Comparison of ENCODE assay signal across 9 cellular contexts in the genomic region with DNA sequence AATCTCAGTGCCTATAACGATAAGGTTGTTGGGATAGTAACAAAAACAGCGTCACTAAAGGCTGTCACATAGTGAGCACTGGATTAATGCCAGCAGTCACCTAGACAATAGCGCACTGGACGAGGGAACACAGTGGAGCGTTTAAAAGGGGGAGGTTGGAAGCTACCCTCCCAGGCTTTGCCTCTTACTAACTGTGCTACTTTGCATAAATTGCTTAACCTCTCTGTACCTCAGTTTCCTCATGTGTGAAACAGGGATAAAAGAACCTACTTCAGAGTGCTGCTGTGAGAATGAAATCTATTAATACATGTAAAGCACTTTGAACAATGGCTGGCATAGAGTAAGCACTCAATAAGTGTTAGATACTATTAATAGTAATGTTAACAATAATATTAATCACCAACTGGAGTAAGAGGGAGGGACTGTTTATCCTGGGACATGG. TPM values are rescaled to one million over a fixed set of nuclear protein-coding genes. Genes with fewer than 3 reads are reported as not detected.
DNase-seq lines count a peak whose midpoint lies in the region; ATAC-seq, FAIRE-seq and TF ChIP-seq lines count a peak whose summit lies in the region.
"Had no signal": no experiment of that assay in that cellular context is flagged by ENCODE, and none has a peak within 500 bp of the region (broad histone marks: within the 10 kb centered on the region; RNA-seq: fewer than 3 reads in every experiment).

No MANE protein-coding gene starts in this region.

- no peak for TF ChIP-seq RAD21 in K562 (CRISPR knock-in tag; conservative IDR thresholded peaks at IDR 0.05 in 1 of 2, IDR thresholded peaks at IDR 0.05 in 1 of 2)

- peaks cover 42 to 83% of the 10 kb centered on the region in 2 experiments for H3K4me1 ChIP-seq in K562 (replicated peaks in 1 of 2; ENCODE audit: control insufficient read depth in 2 of 2, insufficient read depth in 2 of 2, low read length in 2 of 2)
- H3K4me1 ChIP-seq in aorta (ENCODE audit: control insufficient read depth in 1 of 2, insufficient read depth in 2 of 2, low read length in 2 of 2), result peaks cover 2 to 13% of the 10 kb centered on the region in 2 donors

- CTCF ChIA-PET in activated naive CD4-positive, alpha-beta T cell treated with anti-CD3 and anti-CD28 coated beads, Interleukin-2, amount 10 ng/mL, durations not matched to agents 7 days and 5 days (lab: Charles Lee), result interaction anchor here (0.6 to 3.0 kb wide), 5 partner anchors 8 to 252 kb away, joined by 3 to 12 read pairs (median 5); a partner anchor contains a TSS
- CTCF ChIA-PET in K562 (lab: Yijun Ruan, JAX; ENCODE audit: low intra/inter-chr PET ratio), result no interaction called here

- peak overlapping the region; percentile 8 for H3K27ac Mint-ChIP-seq in activated naive CD4-positive, alpha-beta T cell treated with anti-CD3 and anti-CD28 coated beads, Interleukin-2, amount 10 ng/mL, durations not matched to agents 7 days and 5 days

- FAIRE-seq in K562 (lab: Jason Lieb, UNC), result peak; percentile 77
- FAIRE-seq: TTC549 had no signal

- intact Hi-C loops in K562 (cut with micrococcal nuclease) (no loop called here), aorta (cut with DNase I) (no loop called here)

- H3K4me3 ChIP-seq in K562, result 0 out of 2 replicates have a peak overlapping the region, but pooled peaks have one; percentile 4
- no peak overlapping the region for H3K4me3 ChIP-seq in aorta (ENCODE audit: low read length in 2 of 2)

- in situ Hi-C loops in K562 (cut with MboI), result no loop called here

- H3K36me3 Mint-ChIP-seq in activated naive CD4-positive, alpha-beta T cell treated with anti-CD3 and anti-CD28 coated beads, Interleukin-2, amount 10 ng/mL, durations not matched to agents 7 days and 5 days, result peaks cover 80% of the 10 kb centered on the region

- H3K4me1 Mint-ChIP-seq in activated naive CD4-positive, alpha-beta T cell treated with anti-CD3 and anti-CD28 coated beads, Interleukin-2, amount 10 ng/mL, durations not matched to agents 7 days and 5 days, result peaks cover 83% of the 10 kb centered on the region

- no peak overlapping the region for H3K4me3 Mint-ChIP-seq in activated naive CD4-positive, alpha-beta T cell treated with anti-CD3 and anti-CD28 coated beads, Interleukin-2, amount 10 ng/mL, durations not matched to agents 7 days and 5 days

- H3K9me3 ChIP-seq in K562 (replicated peaks; ENCODE audit: control insufficient read depth, insufficient read depth, low read depth, low read length) (no peaks in the 10 kb centered on the region; the same call in 1 of the 2 replicates), aorta (ENCODE audit: control insufficient read depth, low read length) (no peaks in the 10 kb centered on the region)

- BruUV-seq in K562 (replicated peaks; lab: Mats Ljungman, UMichigan), result no TSS peak

- no peak for DNase-seq in activated naive CD4-positive, alpha-beta T cell treated with anti-CD3 and anti-CD28 coated beads, Interleukin-2, amount 10 ng/mL, durations not matched to agents 7 days and 5 days
- DNase-seq in activated naive CD4-positive, alpha-beta T cell treated with Interleukin-2 at 50 U/mL for 16 hours, result no peak
- DNase-seq in K562 (ENCODE audit: extremely low read depth in 1 of 4, low spot score in 3 of 4), result peak in 3 of 4 experiments; percentile 38 to 79 (median 55)
- peak; percentile 57 to 92 for DNase-seq in lung microvascular endothelial cell (ENCODE audit: low read depth in 2 of 2)
- DNase-seq in aorta, result no peak
- DNase-seq in NK-92 (lab: John Stamatoyannopoulos, UW; ENCODE audit: unreplicated experiment), result no peak
- no peak for DNase-seq in middle frontal gyrus (ENCODE audit: extremely low spot score, low spot score)
- no peak for DNase-seq in ureter (ENCODE audit: low spot score)

- peaks cover 91% of the 10 kb centered on the region for H3K36me3 ChIP-seq in K562 (ENCODE audit: control insufficient read depth, insufficient read depth, low read length)
- peaks cover 0 to 1% of the 10 kb centered on the region in 2 donors for H3K36me3 ChIP-seq in aorta (ENCODE audit: control insufficient read depth in 1 of 2, insufficient read depth in 2 of 2, low read length in 1 of 2)

- H3K9ac ChIP-seq in K562 (ENCODE audit: insufficient read depth in 1 of 2, low read depth in 2 of 2, low read length in 2 of 2), result peak overlapping the region in 1 of 2 experiments; percentile 51; a peak in 2 of 4 replicates

- 0% methylated on average over 5 of the region's 5 CpGs for whole genome bisulfite sequencing in K562 (ENCODE audit: insufficient coverage, low coverage, missing lambda C conversion rate)
- 5 to 8% methylated on average over 5 of the region's 5 CpGs for WGBS in aorta, 2 donors

- TF ChIP-seq POLR2A in K562 (conservative IDR thresholded peaks at IDR 0.05), result no peak

- H2AFZ ChIP-seq in K562 (ENCODE audit: low read depth, low read length), result no peak overlapping the region

- peaks cover 3% of the 10 kb centered on the region for H3K9me1 ChIP-seq in K562 (ENCODE audit: control insufficient read depth, insufficient read depth, low read length)

- H3K27ac ChIP-seq in K562 (ENCODE audit: extremely low read depth, low read depth, low read length), result peak overlapping the region; percentile 44
- H3K27ac ChIP-seq in aorta (ENCODE audit: low read depth in 1 of 2, low read length in 2 of 2), result peak overlapping the region; percentile 97 to 100

- H3K9me3 Mint-ChIP-seq in activated naive CD4-positive, alpha-beta T cell treated with anti-CD3 and anti-CD28 coated beads, Interleukin-2, amount 10 ng/mL, durations not matched to agents 7 days and 5 days, result no peaks in the 10 kb centered on the region

- H4K20me1 ChIP-seq in K562 (replicated peaks; ENCODE audit: control insufficient read depth, insufficient read depth, low read length), result peaks cover 33% of the 10 kb centered on the region

- H3K27me3 Mint-ChIP-seq in activated naive CD4-positive, alpha-beta T cell treated with anti-CD3 and anti-CD28 coated beads, Interleukin-2, amount 10 ng/mL, durations not matched to agents 7 days and 5 days, result no peaks in the 10 kb centered on the region

- H3K79me2 ChIP-seq in K562 (ENCODE audit: control insufficient read depth, insufficient read depth, low read length), result peaks cover 97% of the 10 kb centered on the region

- ATAC-seq in K562 (peak; percentile 65), aorta (ENCODE audit: low FRiP score) (peak; percentile 39)

- H3K4me2 ChIP-seq in K562 (ENCODE audit: insufficient read depth, low read length), result peak overlapping the region; percentile 79

- POLR2A ChIA-PET in K562 (lab: Yijun Ruan, JAX), result interaction anchor here (1.2 to 1.7 kb wide), 5 partner anchors 10 to 50 kb away, joined by 3 to 6 read pairs (median 3); a partner anchor contains a TSS

- TF ChIP-seq EP300 in K562 (IDR thresholded peaks at IDR 0.05; ENCODE audit: low read length), result no peak

- no peak for TF ChIP-seq CTCF in K562 (IDR thresholded peaks at IDR 0.05 in 2 of 3, conservative IDR thresholded peaks at IDR 0.05 in 1 of 3; ENCODE audit: insufficient read depth in 2 of 3, low read depth in 1 of 3, low read length in 3 of 3)

- no peaks in the 10 kb centered on the region for H3K27me3 ChIP-seq in K562 (ENCODE audit: control insufficient read depth in 2 of 2, insufficient read depth in 2 of 2, low read length in 2 of 2)
- H3K27me3 ChIP-seq in aorta (ENCODE audit: control insufficient read depth in 1 of 2, insufficient read depth in 2 of 2, low read length in 1 of 2), result no peaks in the 10 kb centered on the region

TF ChIP-seq in K562, 482 proteins besides CTCF, POLR2A, EP300 and RAD21 (continues in another document):
- no peak for TF ChIP-seq ZEB2 (IDR thresholded peaks at IDR 0.05)

RNA-seq across cellular contexts. Expression of a gene that starts 10.5 kb away (rescaled TPM):
- total RNA-seq in K562 (2011; cell fraction: chromatin; rRNA removed; ENCODE audit: low replicate concordance), result 162 and 267 TPM in 2 replicates
- 145 and 154 TPM in 2 replicates for total RNA-seq in K562 (2011; cell fraction: nucleolus; rRNA removed)
- 113 and 150 TPM in 2 replicates for total RNA-seq in K562 (2011; cell fraction: nucleoplasm; rRNA removed)
- total RNA-seq in K562 (2014; rRNA removed), result 137 and 179 TPM in 2 replicates
- 72.0 and 81.3 TPM in 2 replicates for total RNA-seq in K562 (2014; rRNA removed; fragmentation: Illumina TruSeq; extraction: Trizol)
- 88.7 and 89.1 TPM in 2 replicates for total RNA-seq in K562 (2015; rRNA removed; fragmentation: Illumina TruSeq; extraction: Trizol)
- 150 and 157 TPM in 2 replicates for total RNA-seq in K562 (2021)
- polyA plus RNA-seq in K562 (2011; rRNA removed), result 120 and 121 TPM in 2 replicates
- polyA plus RNA-seq in K562 (2011; cell fraction: cytosol; rRNA removed), result 113 and 145 TPM in 2 replicates
- 70.0 and 81.2 TPM in 2 replicates for polyA plus RNA-seq in K562 (2011; cell fraction: nucleus; rRNA removed)
- polyA plus RNA-seq in K562 (2012), result 134 and 224 TPM in 2 replicates
- 182 and 187 TPM in 2 replicates for polyA plus RNA-seq in K562 (2014; fragmentation: Illumina TruSeq; extraction: Trizol)
- polyA plus RNA-seq in K562 (2014; fragmentation: Nextera tagmentation; extraction: Ambion mirVana), result 10 to 100 TPM in 1 of 2 experiments, 1 to 10 TPM in 1; 3.3 to 17.9 TPM
- polyA plus RNA-seq in K562 (2014; rRNA removed), result 140 and 156 TPM in 2 replicates
- polyA minus RNA-seq in K562 (2011; rRNA and poly(A)+ RNA removed), result 87.8 and 101 TPM in 2 replicates
- 56.3 and 61.7 TPM in 2 replicates for polyA minus RNA-seq in K562 (2011; cell fraction: cytosol; rRNA and poly(A)+ RNA removed)
- polyA minus RNA-seq in K562 (2011; cell fraction: nucleus; rRNA and poly(A)+ RNA removed), result 74.2 and 92.5 TPM in 2 replicates
- total RNA-seq in lung microvascular endothelial cell, result 36.0 and 40.7 TPM in 2 replicates
- 100 to 1,000 TPM in 1 of 2 donors, 10 to 100 TPM in 1; 69.1 to 107 TPM for total RNA-seq in aorta
- polyA plus RNA-seq in aorta, result 100 to 1,000 TPM; 103 to 104 TPM
- total RNA-seq in ureter, result 91.4 TPM

RNA-seq across cellular contexts. Expression of a gene that starts 27.0 kb away (rescaled TPM):
- total RNA-seq in K562 (2011; cell fraction: chromatin; rRNA removed; ENCODE audit: low replicate concordance), result 34.1 and 68.4 TPM in 2 replicates
- 33.2 and 33.7 TPM in 2 replicates for total RNA-seq in K562 (2011; cell fraction: nucleolus; rRNA removed)
- total RNA-seq in K562 (2011; cell fraction: nucleoplasm; rRNA removed), result 50.5 and 54.4 TPM in 2 replicates
- total RNA-seq in K562 (2014; rRNA removed), result 143 and 153 TPM in 2 replicates
- 133 and 153 TPM in 2 replicates for total RNA-seq in K562 (2014; rRNA removed; fragmentation: Illumina TruSeq; extraction: Trizol)
- total RNA-seq in K562 (2015; rRNA removed; fragmentation: Illumina TruSeq; extraction: Trizol), result 134 TPM in 2 replicates
- total RNA-seq in K562 (2021), result 144 and 171 TPM in 2 replicates
- polyA plus RNA-seq in K562 (2011; rRNA removed), result 89.7 and 108 TPM in 2 replicates
- polyA plus RNA-seq in K562 (2011; cell fraction: cytosol; rRNA removed), result 32.9 and 56.0 TPM in 2 replicates
- 157 and 160 TPM in 2 replicates for polyA plus RNA-seq in K562 (2011; cell fraction: nucleus; rRNA removed)
- 117 and 130 TPM in 2 replicates for polyA plus RNA-seq in K562 (2012)
- 212 and 241 TPM in 2 replicates for polyA plus RNA-seq in K562 (2014; fragmentation: Illumina TruSeq; extraction: Trizol)
- 10 to 100 TPM; 48.0 to 57.8 TPM for polyA plus RNA-seq in K562 (2014; fragmentation: Nextera tagmentation; extraction: Ambion mirVana)
- polyA plus RNA-seq in K562 (2014; rRNA removed), result 101 and 112 TPM in 2 replicates
- 140 and 157 TPM in 2 replicates for polyA minus RNA-seq in K562 (2011; rRNA and poly(A)+ RNA removed)
- polyA minus RNA-seq in K562 (2011; cell fraction: cytosol; rRNA and poly(A)+ RNA removed), result 54.2 and 70.1 TPM in 2 replicates
- polyA minus RNA-seq in K562 (2011; cell fraction: nucleus; rRNA and poly(A)+ RNA removed), result 47.8 and 109 TPM in 2 replicates
- 5.8 and 18.1 TPM in 2 replicates for total RNA-seq in lung microvascular endothelial cell
- total RNA-seq in aorta, result 1 to 10 TPM in 1 of 2 donors, under 1 TPM in 1; 0.75 to 2.1 TPM
- 1 to 10 TPM; 1.6 to 5.4 TPM for polyA plus RNA-seq in aorta
- 0.81 TPM for total RNA-seq in ureter

Comparison
In these comparisons a context has a peak if more than half of its experiments do, and no peak if none do; other contexts are left out.
1. DNase-seq: peak in K562 (3 of 4) and lung microvascular endothelial cell (2 of 2); none in activated naive CD4-positive, alpha-beta T cell treated with anti-CD3 and anti-CD28 coated beads, Interleukin-2, amount 10 ng/mL, durations not matched to agents 7 days and 5 days (single experiment), activated naive CD4-positive, alpha-beta T cell treated with Interleukin-2 at 50 U/mL for 16 hours (single experiment), aorta (0 of 2), NK-92 (single experiment), middle frontal gyrus (single experiment) and ureter (single experiment).